In genomic region chr6:2845880-2846208, GRCh38 we compare ENCODE assay signal across 9 cellular contexts. TPM values are rescaled to one million over a fixed set of nuclear protein-coding genes. Genes with fewer than 3 reads are reported as not detected.
A peak's percentile ranks its signal among the peaks of the same experiment; 100 is the strongest.
DNase-seq lines count a peak whose midpoint lies in the region; ATAC-seq, FAIRE-seq and TF ChIP-seq lines count a peak whose summit lies in the region.
"Had no signal": no experiment of that assay in that cellular context is flagged by ENCODE, and none has a peak within 500 bp of the region (broad histone marks: within the 10 kb centered on the region; RNA-seq: fewer than 3 reads in every experiment).

No MANE protein-coding gene starts in this region.

- peak overlapping the region; percentile 66 for H3K4me3 Mint-ChIP-seq in stimulated activated naive CD8-positive, alpha-beta T cell treated with anti-CD3 and anti-CD28 coated beads, Interleukin-15, Interleukin-2, amounts not matched to agents 100 ng/mL and 50 ng/mL, for 24 hours
- peak overlapping the region; percentile 55 for H3K4me3 Mint-ChIP-seq in activated CD8-positive, alpha-beta T cell treated with anti-CD3 and anti-CD28 coated beads, Interleukin-2, amount 10 ng/mL, durations not matched to agents 7 days and 5 days

- no peaks in the 10 kb centered on the region for H3K9me3 ChIP-seq in lower lobe of right lung
- H3K9me3 ChIP-seq in vagina = no peaks in the 10 kb centered on the region
- no peaks in the 10 kb centered on the region for H3K9me3 ChIP-seq in small intestine (ENCODE audit: control insufficient read depth, low read depth)
- H3K9me3 ChIP-seq in mucosa of descending colon = no peaks in the 10 kb centered on the region

- H3K27me3 Mint-ChIP-seq in stimulated activated naive CD8-positive, alpha-beta T cell treated with anti-CD3 and anti-CD28 coated beads, Interleukin-15, Interleukin-2, amounts not matched to agents 100 ng/mL and 50 ng/mL, for 24 hours = no peaks in the 10 kb centered on the region
- H3K27me3 Mint-ChIP-seq in activated CD8-positive, alpha-beta T cell treated with anti-CD3 and anti-CD28 coated beads, Interleukin-2, amount 10 ng/mL, durations not matched to agents 7 days and 5 days (ENCODE audit: low read depth) = no peaks in the 10 kb centered on the region

- FAIRE-seq in small intestine (lab: Jason Lieb, UNC) (no peak), GM12892 (lab: Jason Lieb, UNC) (no peak)

- intact Hi-C loops in lower lobe of right lung (cut with DNase I) (loop anchor here (5.0 to 10.0 kb wide), 2 partner anchors 51 to 86 kb away; no protein-coding TSS in a partner anchor), vagina (cut with DNase I) (loop anchor here (5.0 to 10.0 kb wide), 2 partner anchors 51 to 86 kb away; no protein-coding TSS in a partner anchor), mucosa of descending colon (cut with DNase I, micrococcal nuclease) (loop anchor here in 1 of 2 donors (5.0 kb wide), 1 partner anchor 86 kb away; no protein-coding TSS in a partner anchor)

- peak overlapping the region; percentile 72 for H3K27ac ChIP-seq in lower lobe of right lung
- H3K27ac ChIP-seq in vagina = peak overlapping the region; percentile 68
- H3K27ac ChIP-seq in small intestine (ENCODE audit: low read depth in 1 of 2, low read length in 1 of 2) = peak overlapping the region in 1 of 2 donors; percentile 79
- H3K27ac ChIP-seq: cardiac muscle cell had no signal

- WGBS in small intestine, 3 donors = 45 to 62% (median 48%) methylated on average over 6 of the region's 6 CpGs

- H3K27me3 ChIP-seq in lower lobe of right lung (ENCODE audit: low read depth) = no peaks in the 10 kb centered on the region
- no peaks in the 10 kb centered on the region for H3K27me3 ChIP-seq in vagina
- H3K27me3 ChIP-seq in small intestine (ENCODE audit: control insufficient read depth in 2 of 2, insufficient read depth in 2 of 2, low read length in 2 of 2) = no peaks in the 10 kb centered on the region
- H3K27me3 ChIP-seq: cardiac muscle cell had no signal

- no peaks in the 10 kb centered on the region for H3K9me3 Mint-ChIP-seq in stimulated activated naive CD8-positive, alpha-beta T cell treated with anti-CD3 and anti-CD28 coated beads, Interleukin-15, Interleukin-2, amounts not matched to agents 100 ng/mL and 50 ng/mL, for 24 hours
- no peaks in the 10 kb centered on the region for H3K9me3 Mint-ChIP-seq in activated CD8-positive, alpha-beta T cell treated with anti-CD3 and anti-CD28 coated beads, Interleukin-2, amount 10 ng/mL, durations not matched to agents 7 days and 5 days (ENCODE audit: insufficient read depth)

- no peak for DNase-seq in stimulated activated naive CD8-positive, alpha-beta T cell treated with anti-CD3 and anti-CD28 coated beads, Interleukin-15, Interleukin-2, amounts not matched to agents 100 U/mL and 50 U/mL, for 24 hours
- DNase-seq in activated CD8-positive, alpha-beta T cell treated with anti-CD3 and anti-CD28 coated beads, Interleukin-2, amount 10 ng/mL, durations not matched to agents 7 days and 5 days = no peak
- DNase-seq in lower lobe of right lung = no peak
- no peak for DNase-seq in vagina (ENCODE audit: extremely low spot score in 2 of 2)
- DNase-seq in small intestine = no peak
- no peak for DNase-seq in mucosa of descending colon
- DNase-seq in GM12892 (ENCODE audit: insufficient read length) = no peak

- no peak for ATAC-seq in stimulated activated naive CD8-positive, alpha-beta T cell treated with anti-CD3 and anti-CD28 coated beads, Interleukin-15, Interleukin-2, amounts not matched to agents 100 U/mL and 50 U/mL, for 24 hours
- ATAC-seq in activated CD8-positive, alpha-beta T cell treated with anti-CD3 and anti-CD28 coated beads, Interleukin-2, amount 10 ng/mL, durations not matched to agents 7 days and 5 days = no peak
- ATAC-seq in lower lobe of right lung = no peak
- no peak for ATAC-seq in mucosa of descending colon

- H3K27ac Mint-ChIP-seq in stimulated activated naive CD8-positive, alpha-beta T cell treated with anti-CD3 and anti-CD28 coated beads, Interleukin-15, Interleukin-2, amounts not matched to agents 100 ng/mL and 50 ng/mL, for 24 hours = peak overlapping the region; percentile 70
- H3K27ac Mint-ChIP-seq in activated CD8-positive, alpha-beta T cell treated with anti-CD3 and anti-CD28 coated beads, Interleukin-2, amount 10 ng/mL, durations not matched to agents 7 days and 5 days = peak overlapping the region; percentile 62

- H3K4me3 ChIP-seq in lower lobe of right lung (no peak overlapping the region), vagina (no peak overlapping the region), small intestine (ENCODE audit: low read depth in 1 of 2, low read length in 2 of 2) (no peak overlapping the region), mucosa of descending colon (no peak overlapping the region)
- H3K4me3 ChIP-seq: cardiac muscle cell had no signal

- TF ChIP-seq POLR2A in vagina (IDR thresholded peaks at IDR 0.05) = no peak
- no peak for TF ChIP-seq POLR2A in GM12892 (IDR thresholded peaks at IDR 0.05; ENCODE audit: low read depth, low read length)

- POLR2A ChIA-PET in activated CD8-positive, alpha-beta T cell treated with anti-CD3 and anti-CD28 coated beads, Interleukin-2, amount 10 ng/mL, durations not matched to agents 7 days and 5 days (lab: Charles Lee) = interaction anchor here (0.6 to 2.3 kb wide), 16 partner anchors 11 to 218 kb away, joined by 3 to 29 read pairs (median 4); no protein-coding TSS in a partner anchor

- TF ChIP-seq CTCF in lower lobe of right lung (IDR thresholded peaks at IDR 0.05) (no peak), vagina (IDR thresholded peaks at IDR 0.05) (no peak), mucosa of descending colon (IDR thresholded peaks at IDR 0.05) (no peak)

- no peaks in the 10 kb centered on the region for H3K36me3 Mint-ChIP-seq in stimulated activated naive CD8-positive, alpha-beta T cell treated with anti-CD3 and anti-CD28 coated beads, Interleukin-15, Interleukin-2, amounts not matched to agents 100 ng/mL and 50 ng/mL, for 24 hours (ENCODE audit: low read depth)
- H3K36me3 Mint-ChIP-seq in activated CD8-positive, alpha-beta T cell treated with anti-CD3 and anti-CD28 coated beads, Interleukin-2, amount 10 ng/mL, durations not matched to agents 7 days and 5 days (ENCODE audit: low read depth) = peaks cover 8% of the 10 kb centered on the region

- CTCF ChIA-PET in activated CD8-positive, alpha-beta T cell treated with anti-CD3 and anti-CD28 coated beads, Interleukin-2, amount 10 ng/mL, durations not matched to agents 7 days and 5 days (lab: Charles Lee) = interaction anchor here (0.9 to 10.2 kb wide), 43 partner anchors 11 to 216 kb away, joined by 3 to 267 read pairs (median 6); partner anchors contain the start of genes NQO2 and SERPINB9

- H3K36me3 ChIP-seq in lower lobe of right lung = no peaks in the 10 kb centered on the region
- no peaks in the 10 kb centered on the region for H3K36me3 ChIP-seq in vagina
- no peaks in the 10 kb centered on the region for H3K36me3 ChIP-seq in small intestine (ENCODE audit: control insufficient read depth in 2 of 2, insufficient read depth in 2 of 2, low read length in 2 of 2)
- H3K36me3 ChIP-seq in mucosa of descending colon (ENCODE audit: low read depth) = no peaks in the 10 kb centered on the region
- H3K36me3 ChIP-seq: cardiac muscle cell had no signal

- H3K4me1 Mint-ChIP-seq in stimulated activated naive CD8-positive, alpha-beta T cell treated with anti-CD3 and anti-CD28 coated beads, Interleukin-15, Interleukin-2, amounts not matched to agents 100 ng/mL and 50 ng/mL, for 24 hours (ENCODE audit: low read depth) = peaks cover 71% of the 10 kb centered on the region
- peaks cover 57% of the 10 kb centered on the region for H3K4me1 Mint-ChIP-seq in activated CD8-positive, alpha-beta T cell treated with anti-CD3 and anti-CD28 coated beads, Interleukin-2, amount 10 ng/mL, durations not matched to agents 7 days and 5 days (ENCODE audit: low read depth)

- H3K4me1 ChIP-seq in lower lobe of right lung = peaks cover 40% of the 10 kb centered on the region
- H3K4me1 ChIP-seq in vagina = peaks cover 12% of the 10 kb centered on the region
- peaks cover 2 to 7% of the 10 kb centered on the region in 2 donors for H3K4me1 ChIP-seq in small intestine (ENCODE audit: control insufficient read depth in 2 of 2, insufficient read depth in 1 of 2, low read depth in 1 of 2, low read length in 1 of 2)
- H3K4me1 ChIP-seq in mucosa of descending colon (ENCODE audit: low read depth) = peaks cover 10% of the 10 kb centered on the region

RNA-seq across cellular contexts. Expression of gene SERPINB1, which starts 4.2 kb away (rescaled TPM):
- total RNA-seq in activated CD8-positive, alpha-beta T cell treated with anti-CD3 and anti-CD28 coated beads, Interleukin-2, amount 10 ng/mL, durations not matched to agents 7 days and 5 days = 10 to 100 TPM; 55.1 to 57.1 TPM
- 125 TPM for total RNA-seq in lower lobe of right lung
- total RNA-seq in vagina = 38.1 TPM
- 100 to 1,000 TPM; 154 to 226 (median 169) TPM for polyA plus RNA-seq in small intestine
- 100 to 1,000 TPM in 2 of 3 donors, 10 to 100 TPM in 1; 66.7 to 187 (median 132) TPM for total RNA-seq in mucosa of descending colon
- 7.5 TPM for polyA plus RNA-seq in GM12892 (2012; ENCODE audit: missing spikeins)

RNA-seq across cellular contexts. Expression of gene SERPINB9, which starts 57.3 kb away (rescaled TPM):
- 10 to 100 TPM; 36.9 to 38.1 TPM for total RNA-seq in activated CD8-positive, alpha-beta T cell treated with anti-CD3 and anti-CD28 coated beads, Interleukin-2, amount 10 ng/mL, durations not matched to agents 7 days and 5 days
- total RNA-seq in lower lobe of right lung (12.8 TPM), vagina (6.9 TPM), mucosa of descending colon (1 to 10 TPM; 3.7 to 6.4 (median 4.2) TPM)
- 1 to 10 TPM in 2 of 3 donors, under 1 TPM in 1; 0.22 to 3.6 (median 1.1) TPM for polyA plus RNA-seq in small intestine
- 13.7 TPM for polyA plus RNA-seq in GM12892 (2012; ENCODE audit: missing spikeins)
